23 cellular contexts compared by ENCODE assay signal in the genomic region with DNA sequence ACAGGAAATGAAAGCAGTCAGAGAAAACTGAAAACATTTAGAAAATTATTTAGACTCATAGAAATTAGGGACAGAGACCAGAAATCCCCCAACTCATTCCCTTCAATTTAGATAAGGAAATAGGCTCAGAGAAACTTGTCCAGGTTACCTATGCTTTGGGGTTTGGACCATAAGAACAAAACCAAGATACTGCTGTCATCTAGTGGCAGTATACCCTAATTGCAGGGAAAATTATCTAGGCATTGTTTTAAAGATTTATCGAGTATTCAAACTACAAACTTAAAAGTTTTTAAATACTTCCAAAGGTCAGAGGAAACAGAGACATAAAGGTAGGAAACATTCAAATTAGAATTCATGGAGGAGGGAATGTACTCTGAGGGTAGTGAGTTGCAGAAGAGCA.
DNase-seq lines count a peak whose midpoint lies in the region; ATAC-seq and TF ChIP-seq lines count a peak whose summit lies in the region.
"Had no signal": no experiment of that assay in that cellular context is flagged by ENCODE, and none has a peak within 500 bp of the region (broad histone marks: within the 10 kb centered on the region; RNA-seq: fewer than 3 reads in every experiment).

No MANE protein-coding gene starts in this region.

- no peak overlapping the region for H3K4me3 Mint-ChIP-seq in natural killer cell
- H3K4me3 Mint-ChIP-seq: stimulated activated effector memory CD8-positive, alpha-beta T cell treated with anti-CD3 and anti-CD28 coated beads, Interleukin-12 subunit alpha, Interleukin-12 subunit beta, amount 100 ng/mL, for 72 hours had no signal

- in situ Hi-C loops in transverse colon (cut with MboI; ENCODE audit: low pct_ligation_motif_present in 1 of 4, low pct_unique_long_range_greater_than_20kb in 1 of 4, low sequenced_read_pairs in 3 of 4): no loop called here

- TF ChIP-seq CTCF in PC-3 (conservative IDR thresholded peaks at IDR 0.05; ENCODE audit: low read depth, low read length): peak; percentile 59
- peak; percentile 29 for TF ChIP-seq CTCF in fibroblast of mammary gland (conservative IDR thresholded peaks at IDR 0.05; ENCODE audit: control insufficient read depth, insufficient read depth, low read depth, low read length)
- TF ChIP-seq CTCF in transverse colon (IDR thresholded peaks at IDR 0.05): peak in 3 of 5 experiments; percentile 13 to 33 (median 23)
- TF ChIP-seq CTCF in natural killer cell (IDR thresholded peaks at IDR 0.05): no peak

- BruUV-seq in PC-3 (replicated peaks; lab: Mats Ljungman, UMichigan): no TSS peak

- no peak overlapping the region for H3K9ac ChIP-seq in PC-3 (ENCODE audit: low read length)

- H3K27me3 Mint-ChIP-seq in natural killer cell (ENCODE audit: low read depth in 2 of 2): peaks cover 0 to 27% of the 10 kb centered on the region in 2 donors
- H3K27me3 Mint-ChIP-seq: CD4-positive, alpha-beta memory T cell had no signal

- no peak for TF ChIP-seq POLR2A in transverse colon (IDR thresholded peaks at IDR 0.05)

- CTCF ChIA-PET in PC-3 (lab: Charles Lee): no interaction called here

- H3K4me1 ChIP-seq in PC-3 (ENCODE audit: insufficient read depth, low read length): no peaks in the 10 kb centered on the region
- no peaks in the 10 kb centered on the region for H3K4me1 ChIP-seq in transverse colon
- H3K4me1 ChIP-seq: ascending aorta, colonic mucosa, tibial nerve had no signal

- TF ChIP-seq EP300 in transverse colon (IDR thresholded peaks at IDR 0.05; ENCODE audit: low read depth): no peak

- intact Hi-C loops in PC-3 (cut with micrococcal nuclease): no loop called here
- intact Hi-C loops in transverse colon (cut with DNase I; ENCODE audit: low total_unique reads): no loop called here
- intact Hi-C loops in natural killer cell (cut with micrococcal nuclease): no loop called here

- H4K20me1 ChIP-seq in PC-3 (ENCODE audit: low read length): no peaks in the 10 kb centered on the region

- H3F3A ChIP-seq in PC-3 (ENCODE audit: low read length, unreplicated experiment): no peaks in the 10 kb centered on the region

- DNase-seq in NCI-H82 (lab: John Stamatoyannopoulos, UW) (peak; percentile 2), NCI-H82 treated with DMSO at 0.1 percent for 48 hours (lab: John Stamatoyannopoulos, UW; ENCODE audit: unreplicated experiment) (no peak), PC-3 (peak; percentile 17), fibroblast of mammary gland (ENCODE audit: low read depth) (no peak), transverse colon (no peak), NK-92 (lab: John Stamatoyannopoulos, UW; ENCODE audit: unreplicated experiment) (no peak), COLO668 (lab: John Stamatoyannopoulos, UW; ENCODE audit: unreplicated experiment) (no peak), natural killer cell (no peak)
- DNase-seq: activated CD4-positive, CD25-positive, alpha-beta regulatory T cell; activated gamma-delta T cell; CD4-positive, alpha-beta memory T cell; colonic mucosa; head of caudate nucleus; Kasumi-1; kidney glomerular epithelial cell; mucosa of descending colon; NCI-H146; ovary; SW 1271 had no signal

- peaks cover 0 to 4% of the 10 kb centered on the region in 2 donors for H3K9me3 Mint-ChIP-seq in natural killer cell

- H3K4me3 ChIP-seq in PC-3 (ENCODE audit: low read length) (no peak overlapping the region), fibroblast of mammary gland (ENCODE audit: control insufficient read depth, low read depth, low read length) (no peak overlapping the region), transverse colon (no peak overlapping the region)
- H3K4me3 ChIP-seq: ascending aorta, colonic mucosa, mucosa of descending colon, ovary, tibial nerve had no signal

- H3K27ac Mint-ChIP-seq in natural killer cell: no peak overlapping the region
- H3K27ac Mint-ChIP-seq: CD4-positive, alpha-beta memory T cell; stimulated activated effector memory CD8-positive, alpha-beta T cell treated with anti-CD3 and anti-CD28 coated beads, Interleukin-12 subunit alpha, Interleukin-12 subunit beta, amount 100 ng/mL, for 72 hours had no signal

- no peak for ATAC-seq in PC-3
- ATAC-seq in natural killer cell: no peak
- ATAC-seq: mucosa of descending colon; stimulated activated effector memory CD8-positive, alpha-beta T cell treated with anti-CD3 and anti-CD28 coated beads, Interleukin-12 subunit alpha, Interleukin-12 subunit beta, amount 100 ng/mL, for 72 hours had no signal

- 90% methylated on average over 1 of the region's 1 CpG; no CpG with 5 or more reads in 1 of the 2 donors for WGBS in transverse colon (ENCODE audit: low coverage in 1 of 2), 2 donors

- no peak overlapping the region for H3K4me2 ChIP-seq in PC-3 (ENCODE audit: low read length)

- no peaks in the 10 kb centered on the region for H3K36me3 Mint-ChIP-seq in natural killer cell
- H3K36me3 Mint-ChIP-seq: CD4-positive, alpha-beta memory T cell; stimulated activated effector memory CD8-positive, alpha-beta T cell treated with anti-CD3 and anti-CD28 coated beads, Interleukin-12 subunit alpha, Interleukin-12 subunit beta, amount 100 ng/mL, for 72 hours had no signal

- no peaks in the 10 kb centered on the region for H3K79me2 ChIP-seq in PC-3 (ENCODE audit: low read length)

- H3K4me1 Mint-ChIP-seq in natural killer cell: no peaks in the 10 kb centered on the region
- H3K4me1 Mint-ChIP-seq: CD4-positive, alpha-beta memory T cell; stimulated activated effector memory CD8-positive, alpha-beta T cell treated with anti-CD3 and anti-CD28 coated beads, Interleukin-12 subunit alpha, Interleukin-12 subunit beta, amount 100 ng/mL, for 72 hours had no signal

- H3K36me3 ChIP-seq in PC-3 (ENCODE audit: low read depth, low read length) (no peaks in the 10 kb centered on the region), transverse colon (no peaks in the 10 kb centered on the region)
- H3K36me3 ChIP-seq: ascending aorta, colonic mucosa, ovary, tibial nerve had no signal

- H3K27ac ChIP-seq in PC-3 (ENCODE audit: low read length) (no peak overlapping the region), transverse colon (no peak overlapping the region)
- H3K27ac ChIP-seq: ascending aorta, colonic mucosa, epithelial cell of prostate, ovary, tibial nerve had no signal

- H3K9me2 ChIP-seq in PC-3 (replicated peaks; ENCODE audit: low read length): no peaks in the 10 kb centered on the region

- H3K9me3 ChIP-seq in PC-3 (ENCODE audit: low read length): no peaks in the 10 kb centered on the region
- H3K9me3 ChIP-seq in transverse colon: no peaks in the 10 kb centered on the region
- H3K9me3 ChIP-seq: ascending aorta, colonic mucosa, mucosa of descending colon, ovary, tibial nerve had no signal

- H3K27me3 ChIP-seq in PC-3 (ENCODE audit: low read length) (no peaks in the 10 kb centered on the region), transverse colon (no peaks in the 10 kb centered on the region)
- H3K27me3 ChIP-seq: ascending aorta, colonic mucosa, ovary, tibial nerve had no signal

- H2AFZ ChIP-seq in PC-3 (ENCODE audit: low read length): no peak overlapping the region

- POLR2A ChIA-PET in PC-3 (lab: Charles Lee; ENCODE audit: unreplicated experiment): no interaction called here

Comparison
In these comparisons a context has a peak if more than half of its experiments do, and no peak if none do; other contexts are left out.
1. DNase-seq: peak in NCI-H82 (single experiment) and PC-3 (single experiment); none in NCI-H82 treated with DMSO at 0.1 percent for 48 hours (single experiment), fibroblast of mammary gland (single experiment), transverse colon (single experiment), NK-92 (single experiment), COLO668 (single experiment) and natural killer cell (single experiment).